ENCODE assay signal across 29 cellular contexts in the genomic region with DNA sequence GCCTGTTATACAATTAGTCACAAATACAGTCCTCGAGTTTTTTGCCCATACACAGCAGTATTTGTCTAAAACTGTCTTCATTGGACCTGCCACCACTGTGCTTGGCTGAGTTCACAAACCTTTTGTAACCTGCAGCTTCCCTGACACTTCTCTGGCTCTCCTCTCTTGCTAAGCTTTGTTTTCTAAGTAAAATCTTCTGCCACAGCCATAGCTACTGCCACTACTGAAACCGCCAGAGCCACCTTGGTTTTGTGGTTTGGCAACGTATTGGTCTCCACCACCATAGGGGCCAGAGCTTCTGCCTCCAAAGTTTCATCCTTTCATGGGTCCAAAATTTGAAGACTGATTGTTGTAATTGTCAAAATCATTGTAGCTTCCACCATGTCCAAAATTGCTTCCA.
"Had no signal": no experiment of that assay in that cellular context is flagged by ENCODE, and none has a peak within 500 bp of the region (broad histone marks: within the 10 kb centered on the region; RNA-seq: fewer than 3 reads in every experiment).

No MANE protein-coding gene starts in this region.

- H3K27ac ChIP-seq: ascending aorta, cardiac muscle cell, colonic mucosa, VCaP had no signal

- ATAC-seq: activated CD8-positive, alpha-beta memory T cell treated with anti-CD3 and anti-CD28 coated beads, Interleukin-2, amount 10 ng/mL, durations not matched to agents 7 days and 5 days; activated CD8-positive, alpha-beta T cell treated with anti-CD3 and anti-CD28 coated beads, Interleukin-2, amount 10 ng/mL, durations not matched to agents 7 days and 5 days; activated naive CD8-positive, alpha-beta T cell treated with anti-CD3 and anti-CD28 coated beads, Interleukin-2, amount 50 U/mL, for 24 hours had no signal

- H3K27me3 ChIP-seq: ascending aorta, cardiac muscle cell, colonic mucosa had no signal

- DNase-seq: activated B cell treated with CpG ODN at 0.5 μM for 24 hours; activated CD4-positive, alpha-beta memory T cell treated with anti-CD3 and anti-CD28 coated beads, Interleukin-2, amount 10 ng/mL, durations not matched to agents 7 days and 5 days; activated CD4-positive, alpha-beta T cell treated with anti-CD3 and anti-CD28 coated beads for 4 hours; activated CD4-positive, alpha-beta T cell treated with anti-CD3 and anti-CD28 coated beads, Interleukin-2, amount 10 ng/mL, durations not matched to agents 7 days and 5 days; activated CD4-positive, alpha-beta T cell treated with anti-CD3 and anti-CD28 coated beads, Interleukin-2, amount 50 U/mL, for 48 hours; activated CD4-positive, CD25-positive, alpha-beta regulatory T cell treated with anti-CD3 and anti-CD28 coated beads, Interleukin-2, amount 50 U/mL, for 72 hours; activated CD8-positive, alpha-beta memory T cell treated with anti-CD3 and anti-CD28 coated beads for 24 hours; activated CD8-positive, alpha-beta memory T cell treated with anti-CD3 and anti-CD28 coated beads, Interleukin-2, amount 10 ng/mL, durations not matched to agents 7 days and 5 days; activated CD8-positive, alpha-beta memory T cell treated with anti-CD3 and anti-CD28 coated beads, Interleukin-2, amount 50 U/mL, for 48 hours; activated CD8-positive, alpha-beta T cell treated with anti-CD3 and anti-CD28 coated beads, Interleukin-2, amount 10 ng/mL, durations not matched to agents 7 days and 5 days; activated effector memory CD4-positive, alpha-beta T cell treated with Interleukin-2 at 50 U/mL for 16 hours; activated gamma-delta T cell; activated naive CD4-positive, alpha-beta T cell treated with anti-CD3 and anti-CD28 coated beads, Interleukin-2, amount 10 ng/mL, durations not matched to agents 7 days and 5 days; activated naive CD4-positive, alpha-beta T cell treated with Interleukin-2 at 50 U/mL for 16 hours; activated naive CD8-positive, alpha-beta T cell treated with anti-CD3 and anti-CD28 coated beads, Interleukin-2, amount 10 ng/mL, durations not matched to agents 7 days and 5 days; activated naive CD8-positive, alpha-beta T cell treated with anti-CD3 and anti-CD28 coated beads, Interleukin-2, amount 50 U/mL, for 24 hours; activated T-cell treated with anti-CD3 and anti-CD28 coated beads, Interleukin-2, amount 50 U/mL, for 24 hours; activated T-cell treated with anti-CD3 and anti-CD28 coated beads, Interleukin-2, amount 50 U/mL, for 48 hours; amygdala; anterior cingulate cortex; caudate nucleus; cerebellar nuclear complex; colonic mucosa; T-helper 2 cell; T-helper 9 cell had no signal

- FAIRE-seq: bronchial epithelial cell had no signal

- H3K36me3 ChIP-seq: ascending aorta, cardiac muscle cell, colonic mucosa had no signal

- H3K4me1 ChIP-seq: ascending aorta, colonic mucosa had no signal

- H3K4me3 ChIP-seq: ascending aorta, cardiac muscle cell, colonic mucosa had no signal
